ENCODE assay signal across 1 cellular context in genomic region chr1:6504887-6505286, GRCh38.
TF ChIP-seq lines count a peak whose summit lies in the region.

No MANE protein-coding gene starts in this region.

TF ChIP-seq in HepG2, 621 proteins besides CTCF, POLR2A, EP300 and RAD21:
- TF ChIP-seq ZBTB38 (CRISPR knock-in tag; IDR thresholded peaks at IDR 0.05), result peak; percentile 3; the same call in 1 of the 2 replicates
- no peak for TF ChIP-seq ZNF563 (CRISPR knock-in tag; IDR thresholded peaks at IDR 0.05)
